ENCODE assay signal across 25 cellular contexts in the genomic region with DNA sequence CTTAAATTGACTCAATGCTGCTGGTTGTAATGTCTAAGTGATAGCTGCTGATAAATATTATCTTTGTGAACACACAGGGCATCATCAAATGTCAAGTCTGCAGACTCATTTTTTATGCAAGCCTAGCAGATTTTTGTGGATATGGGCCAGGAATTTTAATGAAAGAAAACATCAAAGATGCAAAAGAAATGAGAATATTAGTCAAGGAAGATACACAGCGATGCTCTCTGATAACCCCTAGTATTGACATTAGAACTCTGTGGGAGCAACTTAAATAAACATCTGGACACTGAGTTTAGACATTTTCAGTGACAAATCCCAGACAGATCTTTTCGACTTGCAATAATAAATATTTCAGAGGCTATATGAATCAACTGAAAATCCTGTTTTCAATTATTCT.
"Had no signal": no experiment of that assay in that cellular context is flagged by ENCODE, and none has a peak within 500 bp of the region (broad histone marks: within the 10 kb centered on the region; RNA-seq: fewer than 3 reads in every experiment).

No MANE protein-coding gene starts in this region.

- H3K4me3 Mint-ChIP-seq: activated CD4-positive, alpha-beta memory T cell treated with anti-CD3 and anti-CD28 coated beads, Interleukin-2, amount 10 ng/mL, durations not matched to agents 7 days and 5 days; activated CD4-positive, alpha-beta T cell treated with anti-CD3 and anti-CD28 coated beads, Interleukin-2, amount 10 ng/mL, durations not matched to agents 24 days and 14 days; activated CD8-positive, alpha-beta memory T cell treated with anti-CD3 and anti-CD28 coated beads, Interleukin-2, amount 10 ng/mL, durations not matched to agents 7 days and 5 days; activated T-helper 1 cell treated with anti-CD3 and anti-CD28 coated beads, Interleukin-12 subunit alpha, Interleukin-12 subunit beta, Interleukin-2, Interleukin-4 antibody, amounts not matched to agents 30 ng/mL and 10 ng/mL and 1 ng/mL, durations not matched to agents 14 hours and 24 hours and 36 hours; brain; nephron progenitor cell; T-helper 17 cell had no signal

- H3K4me3 ChIP-seq: left ventricle myocardium inferior, pancreas, tibial artery had no signal

- H3K4me1 Mint-ChIP-seq: activated CD4-positive, alpha-beta memory T cell treated with anti-CD3 and anti-CD28 coated beads, Interleukin-2, amount 10 ng/mL, durations not matched to agents 7 days and 5 days had no signal

- H3K9me3 ChIP-seq: pancreas, tibial artery had no signal

- H3K27ac Mint-ChIP-seq: activated CD4-positive, alpha-beta memory T cell treated with anti-CD3 and anti-CD28 coated beads, Interleukin-2, amount 10 ng/mL, durations not matched to agents 7 days and 5 days; activated CD4-positive, alpha-beta T cell treated with anti-CD3 and anti-CD28 coated beads, Interleukin-2, amount 10 ng/mL, durations not matched to agents 24 days and 14 days; activated CD8-positive, alpha-beta memory T cell treated with anti-CD3 and anti-CD28 coated beads, Interleukin-2, amount 10 ng/mL, durations not matched to agents 7 days and 5 days; activated T-helper 1 cell treated with anti-CD3 and anti-CD28 coated beads, Interleukin-12 subunit alpha, Interleukin-12 subunit beta, Interleukin-2, Interleukin-4 antibody, amounts not matched to agents 30 ng/mL and 10 ng/mL and 1 ng/mL, durations not matched to agents 14 hours and 24 hours and 36 hours; T-helper 17 cell had no signal

- H3K36me3 ChIP-seq: left ventricle myocardium inferior, pancreas, tibial artery had no signal

- H3K27me3 ChIP-seq: foreskin keratinocyte, pancreas, tibial artery had no signal

- H3K9me3 Mint-ChIP-seq: activated CD4-positive, alpha-beta memory T cell treated with anti-CD3 and anti-CD28 coated beads, Interleukin-2, amount 10 ng/mL, durations not matched to agents 7 days and 5 days; activated CD4-positive, alpha-beta T cell treated with anti-CD3 and anti-CD28 coated beads, Interleukin-2, amount 10 ng/mL, durations not matched to agents 24 days and 14 days; activated T-helper 1 cell treated with anti-CD3 and anti-CD28 coated beads, Interleukin-12 subunit alpha, Interleukin-12 subunit beta, Interleukin-2, Interleukin-4 antibody, amounts not matched to agents 30 ng/mL and 10 ng/mL and 1 ng/mL, durations not matched to agents 14 hours and 24 hours and 36 hours had no signal

- DNase-seq: activated CD4-positive, alpha-beta memory T cell treated with anti-CD3 and anti-CD28 coated beads, Interleukin-2, amount 10 ng/mL, durations not matched to agents 7 days and 5 days; activated CD4-positive, alpha-beta T cell treated with anti-CD3 and anti-CD28 coated beads, Interleukin-2, amount 10 ng/mL, durations not matched to agents 24 days and 14 days; activated CD8-positive, alpha-beta memory T cell treated with anti-CD3 and anti-CD28 coated beads, Interleukin-2, amount 10 ng/mL, durations not matched to agents 7 days and 5 days; activated gamma-delta T cell; activated naive CD4-positive, alpha-beta T cell treated with anti-CD3 and anti-CD28 coated beads, Interleukin-2, amount 50 U/mL, for 16 hours; activated T-cell treated with anti-CD3 and anti-CD28 coated beads for 4 hours; aorta; central memory CD4-positive, alpha-beta T cell; dermis blood vessel endothelial cell; effector memory CD4-positive, alpha-beta T cell; foreskin keratinocyte; glutamatergic neuron; hippocampal formation; kidney glomerular epithelial cell; left ventricle myocardium inferior; nephron progenitor cell; pancreas; right cardiac atrium; stimulated activated CD4-positive, alpha-beta T cell treated with anti-CD3 and anti-CD28 coated beads, Interleukin-12 subunit alpha, Interleukin-12 subunit beta, amount 100 ng/mL, for 4 hours; stimulated activated CD4-positive, alpha-beta T cell treated with anti-CD3 and anti-CD28 coated beads, Interleukin-4, amount 100 ng/mL, for 4 hours; stimulated activated naive CD8-positive, alpha-beta T cell treated with anti-CD3 and anti-CD28 coated beads, Interleukin-15, Interleukin-2, amounts not matched to agents 100 U/mL and 50 U/mL, for 24 hours; T-helper 17 cell; tibial artery had no signal

- H3K27me3 Mint-ChIP-seq: activated CD4-positive, alpha-beta memory T cell treated with anti-CD3 and anti-CD28 coated beads, Interleukin-2, amount 10 ng/mL, durations not matched to agents 7 days and 5 days; activated CD8-positive, alpha-beta memory T cell treated with anti-CD3 and anti-CD28 coated beads, Interleukin-2, amount 10 ng/mL, durations not matched to agents 7 days and 5 days; brain; T-helper 17 cell had no signal

- H3K36me3 Mint-ChIP-seq: activated CD8-positive, alpha-beta memory T cell treated with anti-CD3 and anti-CD28 coated beads, Interleukin-2, amount 10 ng/mL, durations not matched to agents 7 days and 5 days; brain had no signal
